Comparison of ENCODE assay signal across 12 cellular contexts in the genomic region with DNA sequence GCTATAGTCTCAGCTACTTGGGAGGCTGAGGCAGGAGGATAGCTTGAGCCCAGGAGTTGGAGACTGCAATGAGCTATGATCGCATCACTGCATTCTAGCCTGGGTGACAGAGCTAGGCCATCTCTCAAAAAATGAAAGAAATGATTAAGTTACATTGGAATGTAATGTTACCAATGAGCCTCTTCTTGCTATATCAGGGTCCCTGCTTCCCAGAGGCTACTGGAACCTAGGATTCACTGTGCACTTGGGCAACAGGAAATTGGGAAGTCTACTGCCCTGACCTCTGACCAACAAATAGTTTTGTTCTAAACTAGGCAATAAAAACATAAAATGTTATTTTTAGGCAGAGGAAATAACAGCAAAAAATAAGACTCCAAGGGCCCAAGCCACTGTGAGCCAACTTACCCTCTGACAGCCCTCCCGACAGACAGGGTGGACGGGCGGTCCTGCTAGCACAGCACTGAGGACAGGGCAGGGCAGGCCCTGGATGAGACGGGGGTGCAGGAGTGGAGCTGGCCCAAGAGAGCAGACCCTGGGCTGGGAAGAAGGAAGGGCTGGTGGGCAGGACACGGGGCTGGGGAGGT. TPM values are rescaled to one million over a fixed set of nuclear protein-coding genes. Genes with fewer than 3 reads are reported as not detected.
DNase-seq lines count a peak whose midpoint lies in the region; ATAC-seq and TF ChIP-seq lines count a peak whose summit lies in the region.
"Had no signal": no experiment of that assay in that cellular context is flagged by ENCODE, and none has a peak within 500 bp of the region (broad histone marks: within the 10 kb centered on the region; RNA-seq: fewer than 3 reads in every experiment).

No MANE protein-coding gene starts in this region.

- ATAC-seq in right cardiac atrium (no peak), HG02588 (IDR thresholded peaks at IDR 0.05; ENCODE audit: unreplicated experiment) (no peak), HG02678 (IDR thresholded peaks at IDR 0.05; ENCODE audit: unreplicated experiment) (no peak)
- ATAC-seq: activated CD4-positive, CD25-positive, alpha-beta regulatory T cell treated with anti-CD3 and anti-CD28 coated beads, Interleukin-2, amount 50 U/mL, for 24 hours had no signal

- TF ChIP-seq CTCF in SK-N-SH (IDR thresholded peaks at IDR 0.05) = no peak

- H3F3A ChIP-seq in SK-N-SH (replicated peaks; ENCODE audit: insufficient read depth) = peaks cover 3% of the 10 kb centered on the region

- H3K27ac Mint-ChIP-seq in T-helper 2 cell treated with Interferon-gamma antibody and Interleukin-4, amounts not matched to agents 5 μg/mL and 100 μg/mL, for 36 hours = peak overlapping the region; percentile 74
- H3K27ac Mint-ChIP-seq: memory B cell had no signal

- no peaks in the 10 kb centered on the region for H3K27me3 Mint-ChIP-seq in T-helper 2 cell treated with Interferon-gamma antibody and Interleukin-4, amounts not matched to agents 5 μg/mL and 100 μg/mL, for 36 hours (ENCODE audit: low read depth)
- H3K27me3 Mint-ChIP-seq: memory B cell had no signal

- H3K9ac ChIP-seq in SK-N-SH (peak overlapping the region; percentile 17; the same call in 1 of the 2 replicates), skeletal muscle tissue (ENCODE audit: low read depth in 1 of 3, low read length in 3 of 3) (no peak overlapping the region)

- TF ChIP-seq RAD21 in SK-N-SH (IDR thresholded peaks at IDR 0.05; ENCODE audit: low read length) = no peak

- H3K4me1 Mint-ChIP-seq in T-helper 2 cell treated with Interferon-gamma antibody and Interleukin-4, amounts not matched to agents 5 μg/mL and 100 μg/mL, for 36 hours (ENCODE audit: low read depth) = peaks cover 83% of the 10 kb centered on the region

- POLR2A ChIA-PET in SK-N-SH (lab: Yijun Ruan, JAX) = no interaction called here

- no peak for DNase-seq in T-helper 2 cell treated with Interferon-gamma antibody and Interleukin-4, amounts not matched to agents 5 μg/mL and 100 μg/mL, for 36 hours (ENCODE audit: low spot score)
- DNase-seq in T-helper 2 cell (no peak), SK-N-SH (no peak), right cardiac atrium (peak; percentile 14 to 59 (median 19))
- DNase-seq in stimulated activated CD4-positive, alpha-beta T cell treated with anti-CD3 and anti-CD28 coated beads, Interleukin-12 subunit alpha, Interleukin-12 subunit beta, amount 100 ng/mL, for 4 hours = no peak
- DNase-seq: NCI-H69 had no signal

- TF ChIP-seq EP300 in SK-N-SH (IDR thresholded peaks at IDR 0.05; ENCODE audit: borderline replicate concordance in 1 of 2, low read depth in 1 of 2, low read length in 1 of 2) = no peak

- H3K27me3 ChIP-seq in SK-N-SH (ENCODE audit: insufficient read depth) = no peaks in the 10 kb centered on the region
- H3K27me3 ChIP-seq in right cardiac atrium (ENCODE audit: control insufficient read depth, insufficient read depth) = no peaks in the 10 kb centered on the region
- H3K27me3 ChIP-seq in skeletal muscle tissue (ENCODE audit: control insufficient read depth in 3 of 3, insufficient read depth in 3 of 3, low read length in 3 of 3) = no peaks in the 10 kb centered on the region

- H3K4me3 ChIP-seq in SK-N-SH (ENCODE audit: low read depth in 2 of 2, low read length in 1 of 2) (no peak overlapping the region), right cardiac atrium (ENCODE audit: low read length) (no peak overlapping the region), skeletal muscle tissue (ENCODE audit: low read length in 3 of 3) (no peak overlapping the region)

- H3K9me3 ChIP-seq in SK-N-SH (no peaks in the 10 kb centered on the region), right cardiac atrium (ENCODE audit: control insufficient read depth, low read length) (no peaks in the 10 kb centered on the region), skeletal muscle tissue (ENCODE audit: control insufficient read depth in 3 of 3, low read length in 3 of 3) (no peaks in the 10 kb centered on the region)

- no peaks in the 10 kb centered on the region for H3K9me3 Mint-ChIP-seq in T-helper 2 cell treated with Interferon-gamma antibody and Interleukin-4, amounts not matched to agents 5 μg/mL and 100 μg/mL, for 36 hours
- H3K9me3 Mint-ChIP-seq: memory B cell had no signal

- H3K4me3 Mint-ChIP-seq in T-helper 2 cell treated with Interferon-gamma antibody and Interleukin-4, amounts not matched to agents 5 μg/mL and 100 μg/mL, for 36 hours = no peak overlapping the region
- H3K4me3 Mint-ChIP-seq: memory B cell had no signal

- H3K27ac ChIP-seq in SK-N-SH (ENCODE audit: low read depth in 2 of 2, low read length in 1 of 2) (peak overlapping the region in 1 of 2 experiments; percentile 52; a peak in 2 of 4 replicates), right cardiac atrium (ENCODE audit: low read length) (peak overlapping the region; percentile 16), skeletal muscle tissue (ENCODE audit: low read depth, low read length) (peak overlapping the region; percentile 63)
- H3K27ac ChIP-seq: 22Rv1 had no signal

- H3K4me1 ChIP-seq in SK-N-SH (ENCODE audit: control insufficient read depth in 1 of 2, insufficient read depth in 2 of 2, low read depth in 1 of 2, low read length in 1 of 2) (peaks cover 24 to 45% of the 10 kb centered on the region in 2 experiments; a peak in 3 of 4 replicates), right cardiac atrium (ENCODE audit: control insufficient read depth, insufficient read depth, low read length) (peaks cover 28% of the 10 kb centered on the region), skeletal muscle tissue (ENCODE audit: control insufficient read depth in 3 of 3, insufficient read depth in 3 of 3, low read length in 3 of 3) (peaks cover 52 to 68% (median 65%) of the 10 kb centered on the region in 3 donors)

- no peaks in the 10 kb centered on the region for H3K9me2 ChIP-seq in SK-N-SH

- H3K4me2 ChIP-seq in SK-N-SH = no peak overlapping the region

- CTCF ChIA-PET in SK-N-SH (lab: Yijun Ruan, JAX) = interaction anchor here (1.0 kb wide), 1 partner anchor 127 kb away, joined by 5 read pairs; no protein-coding TSS in a partner anchor

- H2AFZ ChIP-seq in SK-N-SH (ENCODE audit: low read depth) = no peak overlapping the region

- intact Hi-C loops in right cardiac atrium (cut with DNase I) = no loop called here

- H3K36me3 Mint-ChIP-seq in T-helper 2 cell treated with Interferon-gamma antibody and Interleukin-4, amounts not matched to agents 5 μg/mL and 100 μg/mL, for 36 hours (ENCODE audit: low read depth) = peaks cover 39% of the 10 kb centered on the region

- H3K36me3 ChIP-seq in SK-N-SH (replicated peaks in 1 of 2; ENCODE audit: control insufficient read depth in 1 of 2, insufficient read depth in 2 of 2, low read length in 1 of 2) (no peaks in the 10 kb centered on the region), skeletal muscle tissue (ENCODE audit: control insufficient read depth in 3 of 3, insufficient read depth in 3 of 3, low read length in 3 of 3) (no peaks in the 10 kb centered on the region)

- 87% methylated on average over 6 of the region's 6 CpGs for WGBS in SK-N-SH (ENCODE audit: low lambda C conversion rate)
- WGBS in right cardiac atrium = 67% methylated on average over 6 of the region's 6 CpGs

- H3K79me2 ChIP-seq in SK-N-SH (ENCODE audit: insufficient read depth) = no peaks in the 10 kb centered on the region

- H4K20me1 ChIP-seq in SK-N-SH (ENCODE audit: insufficient read depth) = no peaks in the 10 kb centered on the region

TF ChIP-seq in SK-N-SH, 30 proteins besides CTCF, POLR2A, EP300 and RAD21:
- TF ChIP-seq FOXM1 (IDR thresholded peaks at IDR 0.05; ENCODE audit: low read depth) (no peak), PBX3 (IDR thresholded peaks at IDR 0.05) (peak; percentile 24; the same call in 1 of the 2 replicates), FOSL2 (IDR thresholded peaks at IDR 0.05; ENCODE audit: borderline replicate concordance, low read depth) (peak; percentile 14; the same call in 1 of the 2 replicates)
TF ChIP-seq in SK-N-SH: peak in this region for 2.

RNA-seq across cellular contexts. Expression of gene NSMCE1, which starts 27.5 kb away (rescaled TPM):
- polyA plus RNA-seq in SK-N-SH (2012; rRNA removed) = 37.9 and 39.8 TPM in 2 replicates
- 45.3 and 46.1 TPM in 2 replicates for polyA plus RNA-seq in SK-N-SH (2012; cell fraction: cytosol; rRNA removed)
- 20.5 and 24.4 TPM in 2 replicates for polyA plus RNA-seq in SK-N-SH (2012; cell fraction: nucleus; rRNA removed)
- 10 to 100 TPM; 27.3 to 36.8 (median 29.3) TPM for total RNA-seq in right cardiac atrium
- polyA plus RNA-seq in right cardiac atrium = 40.1 TPM
- 51.7 TPM for total RNA-seq in skeletal muscle tissue

RNA-seq across cellular contexts. Expression of gene KDM8, which starts 37.7 kb away (rescaled TPM):
- polyA plus RNA-seq in SK-N-SH (2012; rRNA removed) (3.3 and 3.9 TPM in 2 replicates), right cardiac atrium (3.1 TPM)
- polyA plus RNA-seq in SK-N-SH (2012; cell fraction: cytosol; rRNA removed) = 1.5 and 2.2 TPM in 2 replicates
- 10.9 and 11.8 TPM in 2 replicates for polyA plus RNA-seq in SK-N-SH (2012; cell fraction: nucleus; rRNA removed)
- total RNA-seq in right cardiac atrium (1 to 10 TPM; 3.2 to 6.1 (median 5.1) TPM), skeletal muscle tissue (2.1 TPM)

Comparison
In these comparisons a context has a peak if more than half of its experiments do, and no peak if none do; other contexts are left out.
1. DNase-seq: peak in right cardiac atrium (3 of 3); none in T-helper 2 cell treated with Interferon-gamma antibody and Interleukin-4, amounts not matched to agents 5 μg/mL and 100 μg/mL, for 36 hours (single experiment), T-helper 2 cell (0 of 5), SK-N-SH (single experiment) and stimulated activated CD4-positive, alpha-beta T cell treated with anti-CD3 and anti-CD28 coated beads, Interleukin-12 subunit alpha, Interleukin-12 subunit beta, amount 100 ng/mL, for 4 hours (single experiment).